ENCODE assay signal across 22 cellular contexts in genomic region chr2:169139145-169139544, GRCh38.
"Had no signal": no experiment of that assay in that cellular context is flagged by ENCODE, and none has a peak within 500 bp of the region (broad histone marks: within the 10 kb centered on the region; RNA-seq: fewer than 3 reads in every experiment).

No MANE protein-coding gene starts in this region.

- ATAC-seq: effector memory CD8-positive, alpha-beta T cell; gastroesophageal sphincter; left cardiac atrium; naive thymus-derived CD4-positive, alpha-beta T cell; right lobe of liver; stimulated activated effector memory CD8-positive, alpha-beta T cell treated with anti-CD3 and anti-CD28 coated beads, Interleukin-12 subunit alpha, Interleukin-12 subunit beta, amount 100 ng/mL, for 72 hours; stimulated activated naive CD8-positive, alpha-beta T cell treated with anti-CD3 and anti-CD28 coated beads, Interleukin-15, Interleukin-2, amounts not matched to agents 100 U/mL and 50 U/mL, for 24 hours had no signal

- H3K4me1 ChIP-seq: esophagus squamous epithelium, gastroesophageal sphincter, parathyroid adenoma, prostate gland, right lobe of liver, suprapubic skin, thyroid gland had no signal

- H3K27ac ChIP-seq: epithelial cell of prostate, esophagus squamous epithelium, gastroesophageal sphincter, left ventricle myocardium inferior, parathyroid adenoma, prostate gland, right lobe of liver, suprapubic skin had no signal

- H3K27me3 ChIP-seq: esophagus squamous epithelium, gastroesophageal sphincter, right lobe of liver, suprapubic skin, thyroid gland had no signal

- H3K9me3 ChIP-seq: esophagus squamous epithelium, gastroesophageal sphincter, left ventricle myocardium inferior, prostate gland, right lobe of liver, suprapubic skin, thyroid gland had no signal

- H3K36me3 ChIP-seq: esophagus squamous epithelium, gastroesophageal sphincter, left ventricle myocardium inferior, prostate gland, right lobe of liver, suprapubic skin had no signal

- DNase-seq: effector memory CD8-positive, alpha-beta T cell; esophagus squamous epithelium; foreskin fibroblast; glutamatergic neuron; kidney; left cardiac atrium; left ventricle myocardium inferior; mesenchymal stem cell; naive thymus-derived CD4-positive, alpha-beta T cell; nephron progenitor cell; right lobe of liver; stimulated activated CD4-positive, alpha-beta T cell treated with anti-CD3 and anti-CD28 coated beads, Interleukin-4, amount 100 ng/mL, for 1 hour; stimulated activated CD8-positive, alpha-beta memory T cell treated with anti-CD3 and anti-CD28 coated beads, Interleukin-4, amount 100 ng/mL, for 48 hours; stimulated activated naive CD8-positive, alpha-beta T cell treated with anti-CD3 and anti-CD28 coated beads, Interleukin-15, Interleukin-2, amounts not matched to agents 100 U/mL and 50 U/mL, for 24 hours; thyroid gland had no signal

- H3K4me3 ChIP-seq: esophagus squamous epithelium, gastroesophageal sphincter, left ventricle myocardium inferior, lung, prostate gland, right lobe of liver, suprapubic skin, thyroid gland had no signal
